ENCODE assay signal across 1 cellular context in the genomic region with DNA sequence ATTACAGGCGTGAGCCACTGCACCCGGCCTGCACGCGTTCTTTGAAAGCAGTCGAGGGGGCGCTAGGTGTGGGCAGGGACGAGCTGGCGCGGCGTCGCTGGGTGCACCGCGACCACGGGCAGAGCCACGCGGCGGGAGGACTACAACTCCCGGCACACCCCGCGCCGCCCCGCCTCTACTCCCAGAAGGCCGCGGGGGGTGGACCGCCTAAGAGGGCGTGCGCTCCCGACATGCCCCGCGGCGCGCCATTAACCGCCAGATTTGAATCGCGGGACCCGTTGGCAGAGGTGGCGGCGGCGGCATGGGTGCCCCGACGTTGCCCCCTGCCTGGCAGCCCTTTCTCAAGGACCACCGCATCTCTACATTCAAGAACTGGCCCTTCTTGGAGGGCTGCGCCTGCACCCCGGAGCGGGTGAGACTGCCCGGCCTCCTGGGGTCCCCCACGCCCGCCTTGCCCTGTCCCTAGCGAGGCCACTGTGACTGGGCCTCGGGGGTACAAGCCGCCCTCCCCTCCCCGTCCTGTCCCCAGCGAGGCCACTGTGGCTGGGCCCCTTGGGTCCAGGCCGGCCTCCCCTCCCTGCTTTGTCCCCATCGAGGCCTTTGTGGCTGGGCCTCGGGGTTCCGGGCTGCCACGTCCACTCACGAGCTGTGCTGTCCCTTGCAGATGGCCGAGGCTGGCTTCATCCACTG.
A peak's percentile ranks its signal among the peaks of the same experiment; 100 is the strongest.
TF ChIP-seq lines count a peak whose summit lies in the region.

A gene (plus strand): TSS at position 238 of the 690 bp plus-strand sequence. CDS start 64 bp downstream, at position 302.

TF ChIP-seq in K562, 482 proteins besides CTCF, POLR2A, EP300 and RAD21 (continued from another document and continues in another):
- TF ChIP-seq NR2C2 (CRISPR knock-in tag; IDR thresholded peaks at IDR 0.05) (no peak), NR2C2 (tag; IDR thresholded peaks at IDR 0.05) (peak; percentile 37; the same call in 1 of the 2 replicates), MTF1 (CRISPR knock-in tag; IDR thresholded peaks at IDR 0.05; ENCODE audit: borderline replicate concordance) (no peak), ZNF263 (CRISPR knock-in tag; IDR thresholded peaks at IDR 0.05; ENCODE audit: borderline replicate concordance) (no peak), CBFB (CRISPR knock-in tag; IDR thresholded peaks at IDR 0.05) (no peak; the same call in none of the 2 replicates), SNRNP70 (optimal IDR thresholded peaks at IDR 0.05; ENCODE audit: low read depth, low read length) (no peak), ESRRB (CRISPR knock-in tag; IDR thresholded peaks at IDR 0.05; ENCODE audit: borderline replicate concordance) (no peak), POLR2AphosphoS2 (IDR thresholded peaks at IDR 0.05; ENCODE audit: low read length) (no peak), BRD4 (IDR thresholded peaks at IDR 0.05) (peak; percentile 93; the same call in 1 of the 2 replicates), MECOM (CRISPR knock-in tag; IDR thresholded peaks at IDR 0.05) (no peak), KDM2B (CRISPR knock-in tag; IDR thresholded peaks at IDR 0.05) (no peak), SRSF3 (IDR thresholded peaks at IDR 0.05; ENCODE audit: insufficient read depth, low read length) (no peak), ZNF445 (CRISPR knock-in tag; IDR thresholded peaks at IDR 0.05; ENCODE audit: low read depth) (no peak), ARID2 (IDR thresholded peaks at IDR 0.05) (no peak), ZNF830 (CRISPR knock-in tag; IDR thresholded peaks at IDR 0.05) (no peak), THRAP3 (IDR thresholded peaks at IDR 0.05; ENCODE audit: borderline replicate concordance) (no peak), PURB (CRISPR knock-in tag; IDR thresholded peaks at IDR 0.05; ENCODE audit: low read depth) (no peak), SIRT6 (IDR thresholded peaks at IDR 0.05; ENCODE audit: low read depth, low read length) (no peak), SAP30 (IDR thresholded peaks at IDR 0.05; ENCODE audit: borderline replicate concordance, insufficient read depth, low read depth, low read length, poor library complexity, severe bottlenecking) (peak; percentile 100), KLF16 (IDR thresholded peaks at IDR 0.05) (no peak), NFRKB (IDR thresholded peaks at IDR 0.05; ENCODE audit: low read depth) (peak; percentile 52; the same call in 1 of the 2 replicates), ZNF551 (CRISPR knock-in tag; IDR thresholded peaks at IDR 0.05) (no peak), CREM (IDR thresholded peaks at IDR 0.05; ENCODE audit: low read depth) (peak; percentile 83), DPF2 (IDR thresholded peaks at IDR 0.05) (no peak), STAG1 (CRISPR knock-in tag; IDR thresholded peaks at IDR 0.05; ENCODE audit: borderline replicate concordance) (no peak), ZEB2 (IDR thresholded peaks at IDR 0.05) (no peak), OTX1 (CRISPR knock-in tag; IDR thresholded peaks at IDR 0.05) (no peak), MBD2 (IDR thresholded peaks at IDR 0.05; ENCODE audit: borderline replicate concordance, low read depth) (peak; percentile 75), RAD51 (IDR thresholded peaks at IDR 0.05; ENCODE audit: borderline replicate concordance, low read depth) (no peak), HLTF (IDR thresholded peaks at IDR 0.05) (no peak), SMARCA4 (IDR thresholded peaks at IDR 0.05) (no peak), ZKSCAN1 (IDR thresholded peaks at IDR 0.05; ENCODE audit: low read depth, low read length) (no peak), ASH1L (IDR thresholded peaks at IDR 0.05; ENCODE audit: borderline replicate concordance, low read depth, partially characterized antibody) (no peak), TARDBP (IDR thresholded peaks at IDR 0.05) (no peak), SIX5 (IDR thresholded peaks at IDR 0.05; ENCODE audit: borderline replicate concordance in 1 of 2, insufficient read depth in 1 of 2, low read depth in 1 of 2, low read length in 2 of 2) (peak; percentile 67 to 88)
- TF ChIP-seq, protein P1, sequence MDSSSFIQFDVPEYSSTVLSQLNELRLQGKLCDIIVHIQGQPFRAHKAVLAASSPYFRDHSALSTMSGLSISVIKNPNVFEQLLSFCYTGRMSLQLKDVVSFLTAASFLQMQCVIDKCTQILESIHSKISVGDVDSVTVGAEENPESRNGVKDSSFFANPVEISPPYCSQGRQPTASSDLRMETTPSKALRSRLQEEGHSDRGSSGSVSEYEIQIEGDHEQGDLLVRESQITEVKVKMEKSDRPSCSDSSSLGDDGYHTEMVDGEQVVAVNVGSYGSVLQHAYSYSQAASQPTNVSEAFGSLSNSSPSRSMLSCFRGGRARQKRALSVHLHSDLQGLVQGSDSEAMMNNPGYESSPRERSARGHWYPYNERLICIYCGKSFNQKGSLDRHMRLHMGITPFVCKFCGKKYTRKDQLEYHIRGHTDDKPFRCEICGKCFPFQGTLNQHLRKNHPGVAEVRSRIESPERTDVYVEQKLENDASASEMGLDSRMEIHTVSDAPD (CRISPR knock-in tag; IDR thresholded peaks at IDR 0.05) = no peak
- TF ChIP-seq, protein P2, sequence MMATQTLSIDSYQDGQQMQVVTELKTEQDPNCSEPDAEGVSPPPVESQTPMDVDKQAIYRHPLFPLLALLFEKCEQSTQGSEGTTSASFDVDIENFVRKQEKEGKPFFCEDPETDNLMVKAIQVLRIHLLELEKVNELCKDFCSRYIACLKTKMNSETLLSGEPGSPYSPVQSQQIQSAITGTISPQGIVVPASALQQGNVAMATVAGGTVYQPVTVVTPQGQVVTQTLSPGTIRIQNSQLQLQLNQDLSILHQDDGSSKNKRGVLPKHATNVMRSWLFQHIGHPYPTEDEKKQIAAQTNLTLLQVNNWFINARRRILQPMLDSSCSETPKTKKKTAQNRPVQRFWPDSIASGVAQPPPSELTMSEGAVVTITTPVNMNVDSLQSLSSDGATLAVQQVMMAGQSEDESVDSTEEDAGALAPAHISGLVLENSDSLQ (IDR thresholded peaks at IDR 0.05) = no peak
- TF ChIP-seq, protein P3, sequence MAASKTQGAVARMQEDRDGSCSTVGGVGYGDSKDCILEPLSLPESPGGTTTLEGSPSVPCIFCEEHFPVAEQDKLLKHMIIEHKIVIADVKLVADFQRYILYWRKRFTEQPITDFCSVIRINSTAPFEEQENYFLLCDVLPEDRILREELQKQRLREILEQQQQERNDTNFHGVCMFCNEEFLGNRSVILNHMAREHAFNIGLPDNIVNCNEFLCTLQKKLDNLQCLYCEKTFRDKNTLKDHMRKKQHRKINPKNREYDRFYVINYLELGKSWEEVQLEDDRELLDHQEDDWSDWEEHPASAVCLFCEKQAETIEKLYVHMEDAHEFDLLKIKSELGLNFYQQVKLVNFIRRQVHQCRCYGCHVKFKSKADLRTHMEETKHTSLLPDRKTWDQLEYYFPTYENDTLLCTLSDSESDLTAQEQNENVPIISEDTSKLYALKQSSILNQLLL (CRISPR knock-in tag; IDR thresholded peaks at IDR 0.05; ENCODE audit: borderline replicate concordance) = no peak
- TF ChIP-seq, protein P4, sequence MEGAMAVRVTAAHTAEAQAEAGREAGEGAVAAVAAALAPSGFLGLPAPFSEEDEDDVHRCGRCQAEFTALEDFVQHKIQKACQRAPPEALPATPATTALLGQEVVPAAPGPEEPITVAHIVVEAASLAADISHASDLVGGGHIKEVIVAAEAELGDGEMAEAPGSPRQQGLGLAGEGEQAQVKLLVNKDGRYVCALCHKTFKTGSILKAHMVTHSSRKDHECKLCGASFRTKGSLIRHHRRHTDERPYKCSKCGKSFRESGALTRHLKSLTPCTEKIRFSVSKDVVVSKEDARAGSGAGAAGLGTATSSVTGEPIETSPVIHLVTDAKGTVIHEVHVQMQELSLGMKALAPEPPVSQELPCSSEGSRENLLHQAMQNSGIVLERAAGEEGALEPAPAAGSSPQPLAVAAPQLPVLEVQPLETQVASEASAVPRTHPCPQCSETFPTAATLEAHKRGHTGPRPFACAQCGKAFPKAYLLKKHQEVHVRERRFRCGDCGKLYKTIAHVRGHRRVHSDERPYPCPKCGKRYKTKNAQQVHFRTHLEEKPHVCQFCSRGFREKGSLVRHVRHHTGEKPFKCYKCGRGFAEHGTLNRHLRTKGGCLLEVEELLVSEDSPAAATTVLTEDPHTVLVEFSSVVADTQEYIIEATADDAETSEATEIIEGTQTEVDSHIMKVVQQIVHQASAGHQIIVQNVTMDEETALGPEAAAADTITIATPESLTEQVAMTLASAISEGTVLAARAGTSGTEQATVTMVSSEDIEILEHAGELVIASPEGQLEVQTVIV (CRISPR knock-in tag; IDR thresholded peaks at IDR 0.05; ENCODE audit: borderline replicate concordance) = no peak
- TF ChIP-seq, protein P5, sequence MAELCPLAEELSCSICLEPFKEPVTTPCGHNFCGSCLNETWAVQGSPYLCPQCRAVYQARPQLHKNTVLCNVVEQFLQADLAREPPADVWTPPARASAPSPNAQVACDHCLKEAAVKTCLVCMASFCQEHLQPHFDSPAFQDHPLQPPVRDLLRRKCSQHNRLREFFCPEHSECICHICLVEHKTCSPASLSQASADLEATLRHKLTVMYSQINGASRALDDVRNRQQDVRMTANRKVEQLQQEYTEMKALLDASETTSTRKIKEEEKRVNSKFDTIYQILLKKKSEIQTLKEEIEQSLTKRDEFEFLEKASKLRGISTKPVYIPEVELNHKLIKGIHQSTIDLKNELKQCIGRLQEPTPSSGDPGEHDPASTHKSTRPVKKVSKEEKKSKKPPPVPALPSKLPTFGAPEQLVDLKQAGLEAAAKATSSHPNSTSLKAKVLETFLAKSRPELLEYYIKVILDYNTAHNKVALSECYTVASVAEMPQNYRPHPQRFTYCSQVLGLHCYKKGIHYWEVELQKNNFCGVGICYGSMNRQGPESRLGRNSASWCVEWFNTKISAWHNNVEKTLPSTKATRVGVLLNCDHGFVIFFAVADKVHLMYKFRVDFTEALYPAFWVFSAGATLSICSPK (IDR thresholded peaks at IDR 0.05; ENCODE audit: borderline replicate concordance) = no peak
- TF ChIP-seq, protein P6, sequence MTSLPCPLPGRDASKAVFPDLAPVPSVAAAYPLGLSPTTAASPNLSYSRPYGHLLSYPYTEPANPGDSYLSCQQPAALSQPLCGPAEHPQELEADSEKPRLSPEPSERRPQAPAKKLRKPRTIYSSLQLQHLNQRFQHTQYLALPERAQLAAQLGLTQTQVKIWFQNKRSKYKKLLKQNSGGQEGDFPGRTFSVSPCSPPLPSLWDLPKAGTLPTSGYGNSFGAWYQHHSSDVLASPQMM (CRISPR knock-in tag; IDR thresholded peaks at IDR 0.05) = no peak
- TF ChIP-seq, protein P7, sequence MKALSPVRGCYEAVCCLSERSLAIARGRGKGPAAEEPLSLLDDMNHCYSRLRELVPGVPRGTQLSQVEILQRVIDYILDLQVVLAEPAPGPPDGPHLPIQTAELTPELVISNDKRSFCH (CRISPR knock-in tag; IDR thresholded peaks at IDR 0.05) = no peak
- TF ChIP-seq, protein P7 (tag; IDR thresholded peaks at IDR 0.05) = 0 out of 2 replicates have a peak, but pooled peaks have one; percentile 60
- TF ChIP-seq, protein P8, sequence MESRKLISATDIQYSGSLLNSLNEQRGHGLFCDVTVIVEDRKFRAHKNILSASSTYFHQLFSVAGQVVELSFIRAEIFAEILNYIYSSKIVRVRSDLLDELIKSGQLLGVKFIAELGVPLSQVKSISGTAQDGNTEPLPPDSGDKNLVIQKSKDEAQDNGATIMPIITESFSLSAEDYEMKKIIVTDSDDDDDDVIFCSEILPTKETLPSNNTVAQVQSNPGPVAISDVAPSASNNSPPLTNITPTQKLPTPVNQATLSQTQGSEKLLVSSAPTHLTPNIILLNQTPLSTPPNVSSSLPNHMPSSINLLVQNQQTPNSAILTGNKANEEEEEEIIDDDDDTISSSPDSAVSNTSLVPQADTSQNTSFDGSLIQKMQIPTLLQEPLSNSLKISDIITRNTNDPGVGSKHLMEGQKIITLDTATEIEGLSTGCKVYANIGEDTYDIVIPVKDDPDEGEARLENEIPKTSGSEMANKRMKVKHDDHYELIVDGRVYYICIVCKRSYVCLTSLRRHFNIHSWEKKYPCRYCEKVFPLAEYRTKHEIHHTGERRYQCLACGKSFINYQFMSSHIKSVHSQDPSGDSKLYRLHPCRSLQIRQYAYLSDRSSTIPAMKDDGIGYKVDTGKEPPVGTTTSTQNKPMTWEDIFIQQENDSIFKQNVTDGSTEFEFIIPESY (CRISPR knock-in tag; IDR thresholded peaks at IDR 0.05) = 0 out of 2 replicates have a peak, but pooled peaks have one; percentile 21
- TF ChIP-seq, protein P9, sequence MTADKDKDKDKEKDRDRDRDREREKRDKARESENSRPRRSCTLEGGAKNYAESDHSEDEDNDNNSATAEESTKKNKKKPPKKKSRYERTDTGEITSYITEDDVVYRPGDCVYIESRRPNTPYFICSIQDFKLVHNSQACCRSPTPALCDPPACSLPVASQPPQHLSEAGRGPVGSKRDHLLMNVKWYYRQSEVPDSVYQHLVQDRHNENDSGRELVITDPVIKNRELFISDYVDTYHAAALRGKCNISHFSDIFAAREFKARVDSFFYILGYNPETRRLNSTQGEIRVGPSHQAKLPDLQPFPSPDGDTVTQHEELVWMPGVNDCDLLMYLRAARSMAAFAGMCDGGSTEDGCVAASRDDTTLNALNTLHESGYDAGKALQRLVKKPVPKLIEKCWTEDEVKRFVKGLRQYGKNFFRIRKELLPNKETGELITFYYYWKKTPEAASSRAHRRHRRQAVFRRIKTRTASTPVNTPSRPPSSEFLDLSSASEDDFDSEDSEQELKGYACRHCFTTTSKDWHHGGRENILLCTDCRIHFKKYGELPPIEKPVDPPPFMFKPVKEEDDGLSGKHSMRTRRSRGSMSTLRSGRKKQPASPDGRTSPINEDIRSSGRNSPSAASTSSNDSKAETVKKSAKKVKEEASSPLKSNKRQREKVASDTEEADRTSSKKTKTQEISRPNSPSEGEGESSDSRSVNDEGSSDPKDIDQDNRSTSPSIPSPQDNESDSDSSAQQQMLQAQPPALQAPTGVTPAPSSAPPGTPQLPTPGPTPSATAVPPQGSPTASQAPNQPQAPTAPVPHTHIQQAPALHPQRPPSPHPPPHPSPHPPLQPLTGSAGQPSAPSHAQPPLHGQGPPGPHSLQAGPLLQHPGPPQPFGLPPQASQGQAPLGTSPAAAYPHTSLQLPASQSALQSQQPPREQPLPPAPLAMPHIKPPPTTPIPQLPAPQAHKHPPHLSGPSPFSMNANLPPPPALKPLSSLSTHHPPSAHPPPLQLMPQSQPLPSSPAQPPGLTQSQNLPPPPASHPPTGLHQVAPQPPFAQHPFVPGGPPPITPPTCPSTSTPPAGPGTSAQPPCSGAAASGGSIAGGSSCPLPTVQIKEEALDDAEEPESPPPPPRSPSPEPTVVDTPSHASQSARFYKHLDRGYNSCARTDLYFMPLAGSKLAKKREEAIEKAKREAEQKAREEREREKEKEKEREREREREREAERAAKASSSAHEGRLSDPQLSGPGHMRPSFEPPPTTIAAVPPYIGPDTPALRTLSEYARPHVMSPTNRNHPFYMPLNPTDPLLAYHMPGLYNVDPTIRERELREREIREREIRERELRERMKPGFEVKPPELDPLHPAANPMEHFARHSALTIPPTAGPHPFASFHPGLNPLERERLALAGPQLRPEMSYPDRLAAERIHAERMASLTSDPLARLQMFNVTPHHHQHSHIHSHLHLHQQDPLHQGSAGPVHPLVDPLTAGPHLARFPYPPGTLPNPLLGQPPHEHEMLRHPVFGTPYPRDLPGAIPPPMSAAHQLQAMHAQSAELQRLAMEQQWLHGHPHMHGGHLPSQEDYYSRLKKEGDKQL (CRISPR knock-in tag; IDR thresholded peaks at IDR 0.05; ENCODE audit: borderline replicate concordance) = 0 out of 2 replicates have a peak, but pooled peaks have one; percentile 27
- TF ChIP-seq, protein P10, sequence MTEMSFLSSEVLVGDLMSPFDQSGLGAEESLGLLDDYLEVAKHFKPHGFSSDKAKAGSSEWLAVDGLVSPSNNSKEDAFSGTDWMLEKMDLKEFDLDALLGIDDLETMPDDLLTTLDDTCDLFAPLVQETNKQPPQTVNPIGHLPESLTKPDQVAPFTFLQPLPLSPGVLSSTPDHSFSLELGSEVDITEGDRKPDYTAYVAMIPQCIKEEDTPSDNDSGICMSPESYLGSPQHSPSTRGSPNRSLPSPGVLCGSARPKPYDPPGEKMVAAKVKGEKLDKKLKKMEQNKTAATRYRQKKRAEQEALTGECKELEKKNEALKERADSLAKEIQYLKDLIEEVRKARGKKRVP (CRISPR knock-in tag; IDR thresholded peaks at IDR 0.05) = no peak
